8 cellular contexts compared by ENCODE assay signal in the genomic region with DNA sequence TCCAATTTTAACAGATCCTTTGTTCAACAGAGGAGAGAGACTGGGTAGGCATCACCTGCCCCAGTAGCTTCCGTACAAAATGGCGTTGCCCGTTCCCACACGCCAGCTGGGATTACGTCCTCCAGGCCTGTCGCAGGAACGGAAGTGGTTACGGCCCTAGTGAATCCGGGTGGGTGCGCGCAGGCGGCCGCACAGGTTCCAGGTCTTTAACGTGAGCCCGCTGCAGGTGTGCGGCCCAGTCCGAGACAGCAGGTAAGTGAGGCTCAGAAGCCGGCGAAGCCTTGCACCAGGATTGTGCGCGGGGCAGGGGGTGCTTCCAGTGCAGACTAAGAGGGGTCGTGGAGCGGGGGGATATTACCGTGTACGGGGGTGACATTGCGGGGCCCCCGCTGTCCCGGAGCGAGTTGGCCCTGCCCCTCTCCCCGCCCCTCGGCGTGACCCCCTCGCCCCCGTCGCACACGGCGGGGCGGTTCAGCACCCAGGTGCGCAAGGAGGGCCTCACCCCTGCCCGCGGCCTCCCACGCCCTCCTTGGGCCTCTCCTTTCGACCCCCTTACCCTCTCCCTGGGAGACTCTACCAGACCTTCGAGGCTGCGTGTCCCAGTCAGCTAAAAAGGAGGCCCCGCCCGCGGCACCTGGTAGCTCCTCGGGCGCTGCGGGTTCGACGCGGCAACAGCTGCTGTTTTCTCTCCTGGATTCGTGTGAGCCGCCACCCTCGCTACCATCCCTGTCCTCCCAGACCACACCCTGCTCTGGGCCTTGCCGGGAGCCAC. TPM values are rescaled to one million over a fixed set of nuclear protein-coding genes. Genes with fewer than 3 reads are reported as not detected.
DNase-seq lines count a peak whose midpoint lies in the region; TF ChIP-seq lines count a peak whose summit lies in the region.

A gene with protein sequence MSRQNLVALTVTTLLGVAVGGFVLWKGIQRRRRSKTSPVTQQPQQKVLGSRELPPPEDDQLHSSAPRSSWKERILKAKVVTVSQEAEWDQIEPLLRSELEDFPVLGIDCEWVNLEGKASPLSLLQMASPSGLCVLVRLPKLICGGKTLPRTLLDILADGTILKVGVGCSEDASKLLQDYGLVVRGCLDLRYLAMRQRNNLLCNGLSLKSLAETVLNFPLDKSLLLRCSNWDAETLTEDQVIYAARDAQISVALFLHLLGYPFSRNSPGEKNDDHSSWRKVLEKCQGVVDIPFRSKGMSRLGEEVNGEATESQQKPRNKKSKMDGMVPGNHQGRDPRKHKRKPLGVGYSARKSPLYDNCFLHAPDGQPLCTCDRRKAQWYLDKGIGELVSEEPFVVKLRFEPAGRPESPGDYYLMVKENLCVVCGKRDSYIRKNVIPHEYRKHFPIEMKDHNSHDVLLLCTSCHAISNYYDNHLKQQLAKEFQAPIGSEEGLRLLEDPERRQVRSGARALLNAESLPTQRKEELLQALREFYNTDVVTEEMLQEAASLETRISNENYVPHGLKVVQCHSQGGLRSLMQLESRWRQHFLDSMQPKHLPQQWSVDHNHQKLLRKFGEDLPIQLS (plus strand): TSS at position 159 of the 772 bp plus-strand sequence. CDS start 17,973 bp downstream, outside the sequence.

- intact Hi-C loops in cardiac septum (cut with DNase I) = loop anchor here (2.0 kb wide), 1 partner anchor 39 kb away; a partner anchor contains a TSS

- no peaks in the 10 kb centered on the region for H3K9me2 ChIP-seq in SU-DHL-6 (replicated peaks; ENCODE audit: insufficient read depth, low read length)

- H4K8ac ChIP-seq in trophoblast cell (ENCODE audit: low read depth, low read length) = peak within 1 kb of the TSS; percentile 65

- H3K9me3 ChIP-seq in HEK293 (ENCODE audit: control insufficient read depth, insufficient read depth, low read depth, low read length) (no peaks in the 10 kb centered on the region), SU-DHL-6 (ENCODE audit: insufficient read depth, low read length) (no peaks in the 10 kb centered on the region), adipocyte (ENCODE audit: control insufficient read depth, low read length) (no peaks in the 10 kb centered on the region), trophoblast cell (ENCODE audit: insufficient read depth, low read depth, low read length) (no peaks in the 10 kb centered on the region), tibial nerve (no peaks in the 10 kb centered on the region)

- H2AFZ ChIP-seq in SU-DHL-6 (ENCODE audit: low read depth, low read length, severe bottlenecking) (no peak within 1 kb of the TSS), trophoblast cell (ENCODE audit: insufficient read depth, low read length, poor library complexity) (peak within 1 kb of the TSS; percentile 70)

- TF ChIP-seq CTCF in HEK293 (tag by site-specific recombination; IDR thresholded peaks at IDR 0.05) (no peak), NB4 (IDR thresholded peaks at IDR 0.05; ENCODE audit: low read depth, low read length) (no peak), SU-DHL-6 (IDR thresholded peaks at IDR 0.05; ENCODE audit: insufficient read depth, low read length, poor library complexity, severe bottlenecking) (no peak), tibial nerve (IDR thresholded peaks at IDR 0.05) (no peak)

- H2BK12ac ChIP-seq in trophoblast cell (ENCODE audit: low read length) = no peak within 1 kb of the TSS

- H3K9ac ChIP-seq in SU-DHL-6 (ENCODE audit: low read length) = no peak within 1 kb of the TSS
- peak within 1 kb of the TSS; percentile 82 for H3K9ac ChIP-seq in adipocyte (ENCODE audit: low read length)
- peak within 1 kb of the TSS; percentile 52 for H3K9ac ChIP-seq in trophoblast cell (ENCODE audit: low read length)

- TF ChIP-seq POLR2A in NB4 (IDR thresholded peaks at IDR 0.05; ENCODE audit: extremely low read depth, insufficient read length) (no peak), tibial nerve (IDR thresholded peaks at IDR 0.05) (peak in 1 of 2 donors; percentile 16)

- H4K12ac ChIP-seq in trophoblast cell (ENCODE audit: low read depth, low read length) = peak within 1 kb of the TSS; percentile 84

- H3K4me2 ChIP-seq in SU-DHL-6 (ENCODE audit: low read depth, low read length, poor library complexity, severe bottlenecking) (peak within 1 kb of the TSS; percentile 19), trophoblast cell (ENCODE audit: low read length) (peak within 1 kb of the TSS; percentile 72)

- H3K27ac ChIP-seq in HEK293 (ENCODE audit: extremely low read depth, low read depth, low read length) (peak within 1 kb of the TSS; percentile 82), SU-DHL-6 (ENCODE audit: low read depth, low read length) (no peak within 1 kb of the TSS), trophoblast cell (ENCODE audit: low read depth, low read length) (peak within 1 kb of the TSS; percentile 52), tibial nerve (peak within 1 kb of the TSS; percentile 7 to 82 (median 48))

- peaks cover 8% of the 10 kb centered on the region for H3K4me1 ChIP-seq in HEK293 (ENCODE audit: control insufficient read depth, insufficient read depth, low read length)
- H3K4me1 ChIP-seq in adipocyte (ENCODE audit: control insufficient read depth, insufficient read depth, low read length) = no peaks in the 10 kb centered on the region
- H3K4me1 ChIP-seq in trophoblast cell (ENCODE audit: control insufficient read depth in 1 of 2, insufficient read depth in 2 of 2, low read length in 2 of 2) = no peaks in the 10 kb centered on the region
- peaks cover 0 to 14% (median 6%) of the 10 kb centered on the region in 4 donors for H3K4me1 ChIP-seq in tibial nerve

- H3K27me3 ChIP-seq in SU-DHL-6 (ENCODE audit: low read length) (no peaks in the 10 kb centered on the region), adipocyte (replicated peaks; ENCODE audit: control insufficient read depth, insufficient read depth, low read length) (no peaks in the 10 kb centered on the region), trophoblast cell (ENCODE audit: insufficient read depth, low read length) (no peaks in the 10 kb centered on the region), tibial nerve (no peaks in the 10 kb centered on the region)

- H3K79me2 ChIP-seq in SU-DHL-6 (ENCODE audit: insufficient read depth, low read length) (no peaks in the 10 kb centered on the region), trophoblast cell (ENCODE audit: control insufficient read depth, insufficient read depth, low read length, poor library complexity) (peaks cover 3% of the 10 kb centered on the region)

- no peak within 1 kb of the TSS for H3K18ac ChIP-seq in trophoblast cell (ENCODE audit: low read length)

- CTCF ChIA-PET in HEK293 (lab: Yijun Ruan, JAX) = interaction anchor here (0.9 to 1.0 kb wide), 2 partner anchors 41 to 52 kb away, joined by 3 read pairs; no protein-coding TSS in a partner anchor

- H2AK5ac ChIP-seq in trophoblast cell (ENCODE audit: low read length) = no peak within 1 kb of the TSS

- H3K36me3 ChIP-seq in HEK293 (ENCODE audit: control insufficient read depth in 2 of 2, insufficient read depth in 1 of 2, low read length in 2 of 2) (peaks cover 0 to 6% of the 10 kb centered on the region in 2 experiments; a peak in 1 of 3 replicates), SU-DHL-6 (ENCODE audit: low read length) (no peaks in the 10 kb centered on the region), adipocyte (ENCODE audit: control insufficient read depth, insufficient read depth, low read length, severe bottlenecking) (no peaks in the 10 kb centered on the region), trophoblast cell (ENCODE audit: control insufficient read depth in 1 of 2, insufficient read depth in 2 of 2, low read length in 2 of 2) (no peaks in the 10 kb centered on the region), tibial nerve (no peaks in the 10 kb centered on the region)

- H2BK5ac ChIP-seq in trophoblast cell (ENCODE audit: low read depth, low read length, poor library complexity) = no peak within 1 kb of the TSS

- peak within 1 kb of the TSS; percentile 85 for H3K14ac ChIP-seq in trophoblast cell (ENCODE audit: low read length)

- POLR2A ChIA-PET in HEK293 (lab: Yijun Ruan, JAX) = interaction anchor here (0.6 to 1.8 kb wide), 8 partner anchors 13 to 591 kb away, joined by 3 to 9 read pairs (median 4); a partner anchor contains a TSS

- WGBS in trophoblast cell (ENCODE audit: extremely low coverage, insufficient coverage, insufficient read length) = no CpG with 5 or more reads among the region's 58 CpGs
- WGBS in tibial nerve, 2 donors = 0 to 1% methylated on average over 29 to 52 of the region's 58 CpGs

- H3K4me3 ChIP-seq in HEK293 (ENCODE audit: low read depth, low read length) (peak within 1 kb of the TSS; percentile 96), NB4 (ENCODE audit: low read depth, low read length) (peak within 1 kb of the TSS; percentile 75), SU-DHL-6 (ENCODE audit: insufficient read depth, low read length, poor library complexity, severe bottlenecking) (no peak within 1 kb of the TSS), adipocyte (ENCODE audit: low read length) (peak within 1 kb of the TSS; percentile 93), trophoblast cell (ENCODE audit: low read depth, low read length) (peak within 1 kb of the TSS; percentile 86), tibial nerve (peak within 1 kb of the TSS; percentile 49 to 82 (median 64))

- DNase-seq in GF-D8 (lab: John Stamatoyannopoulos, UW) (peak; percentile 14), NB4 (ENCODE audit: low read depth) (peak; percentile 91), adipocyte (ENCODE audit: low read depth) (peak; percentile 81), cardiac septum (ENCODE audit: low spot score) (peak; percentile 91), trophoblast cell (peak; percentile 92 to 93), tibial nerve (ENCODE audit: low spot score in 2 of 2) (peak; percentile 75 to 76)

- no peak within 1 kb of the TSS for H3K4ac ChIP-seq in trophoblast cell (ENCODE audit: low read depth, low read length)

- peak within 1 kb of the TSS; percentile 44 for H2BK120ac ChIP-seq in trophoblast cell (ENCODE audit: insufficient read depth, low read length, poor library complexity)

- no peak within 1 kb of the TSS for H3K23ac ChIP-seq in trophoblast cell (ENCODE audit: low read length)

- peak in 1 of 2 donors; percentile 77 for TF ChIP-seq EP300 in tibial nerve (IDR thresholded peaks at IDR 0.05)

- H4K20me1 ChIP-seq in SU-DHL-6 (ENCODE audit: low read depth, low read length) = no peaks in the 10 kb centered on the region

- H3K79me1 ChIP-seq in trophoblast cell (ENCODE audit: low read length) = peaks cover 5% of the 10 kb centered on the region

- H4K91ac ChIP-seq in trophoblast cell (ENCODE audit: low read depth, low read length) = peak within 1 kb of the TSS; percentile 61

- no peaks in the 10 kb centered on the region for H3F3A ChIP-seq in SU-DHL-6 (ENCODE audit: insufficient read depth)

TF ChIP-seq in HEK293, 187 proteins besides CTCF, POLR2A, EP300 and RAD21 (continues in another document):
- TF ChIP-seq SCRT1 (tag by site-specific recombination; IDR thresholded peaks at IDR 0.05; ENCODE audit: borderline replicate concordance) = peak; percentile 93
- TF ChIP-seq ZNF596 (tag by site-specific recombination; IDR thresholded peaks at IDR 0.05) = no peak
- peak; percentile 95 for TF ChIP-seq ZEB2 (tag by site-specific recombination; IDR thresholded peaks at IDR 0.05)
- TF ChIP-seq GLIS1 (tag by site-specific recombination; IDR thresholded peaks at IDR 0.05) = peak; percentile 67
- TF ChIP-seq YY2 (tag by site-specific recombination; IDR thresholded peaks at IDR 0.05) = peak; percentile 95
- peak; percentile 83 for TF ChIP-seq ZNF391 (tag by site-specific recombination; IDR thresholded peaks at IDR 0.05; ENCODE audit: borderline replicate concordance, low read depth)

RNA-seq across cellular contexts. Expression of the gene that starts here (rescaled TPM):
- total RNA-seq in cardiac septum (18.2 TPM), tibial nerve (10 to 100 TPM; 17.4 to 24.7 (median 20.9) TPM)
- 9.4 and 9.5 TPM in 2 replicates for polyA plus RNA-seq in trophoblast cell (2013)

Comparison
In these comparisons a context has a peak if more than half of its experiments do, and no peak if none do; other contexts are left out.
1. DNase-seq: peak in every context shown above with its lines; median percentile 92 in trophoblast cell; 91 in NB4; 91 in cardiac septum; 81 in adipocyte; 76 in tibial nerve; 14 in GF-D8.